Comparison of ENCODE assay signal across 1 cellular context in the genomic region with DNA sequence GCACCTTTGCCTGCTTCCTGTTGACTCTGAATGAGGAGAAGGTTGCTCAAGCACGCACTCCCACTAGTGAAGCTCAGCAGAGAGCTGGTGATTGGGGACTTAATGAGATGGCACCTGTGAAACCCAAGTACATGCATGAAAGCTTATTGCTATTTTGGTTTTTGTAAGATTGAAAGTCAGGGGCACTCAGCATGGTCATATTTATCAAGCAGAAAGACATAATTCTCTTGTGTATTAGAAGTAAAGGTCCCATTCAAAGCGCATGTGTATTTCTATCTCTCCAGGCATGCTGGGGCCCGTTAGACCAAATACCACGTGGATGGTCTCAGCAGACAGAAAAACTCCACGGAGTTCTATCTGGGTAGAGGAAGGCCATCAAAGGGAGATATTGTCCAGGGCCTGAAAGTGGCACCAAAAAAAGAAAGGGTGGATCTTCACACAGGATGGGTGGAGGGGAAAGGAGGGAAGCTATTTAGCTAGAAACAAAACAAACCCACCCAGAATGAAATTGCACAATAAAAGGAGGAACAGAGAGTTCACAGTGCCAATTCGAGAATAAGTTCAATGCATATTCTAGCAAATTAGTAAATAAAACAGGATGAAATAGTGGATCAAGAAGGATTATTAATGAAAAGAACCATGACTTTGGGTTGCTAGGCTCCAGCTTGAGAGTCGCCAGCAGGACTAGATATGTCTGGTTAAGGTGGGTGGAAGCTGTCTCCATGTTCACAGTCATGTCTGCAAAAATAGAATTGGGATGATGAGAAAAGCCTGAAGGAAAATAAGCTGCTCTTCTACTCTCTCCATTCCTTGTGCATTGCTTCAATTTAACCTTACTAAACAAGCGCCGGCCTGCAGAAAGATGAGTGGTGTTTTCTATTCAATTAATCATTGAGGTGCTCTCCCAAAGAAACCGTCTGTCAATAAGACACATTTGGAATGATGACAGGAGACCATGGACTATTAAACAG.
A peak's percentile ranks its signal among the peaks of the same experiment; 100 is the strongest.
TF ChIP-seq lines count a peak whose summit lies in the region.

No MANE protein-coding gene starts in this region.

TF ChIP-seq in K562, 482 proteins besides CTCF, POLR2A, EP300 and RAD21 (continued from another document):
- no peak for TF ChIP-seq TSHZ1 (CRISPR knock-in tag; IDR thresholded peaks at IDR 0.05)
- TF ChIP-seq MAZ (CRISPR knock-in tag; conservative IDR thresholded peaks at IDR 0.05 in 1 of 2, IDR thresholded peaks at IDR 0.05 in 1 of 2): 0 out of 4 replicates have a peak, but pooled peaks of 1 of the 2 experiments have one; percentile 20
- 0 out of 2 replicates have a peak, but pooled peaks have one; percentile 23 for TF ChIP-seq MYC (IDR thresholded peaks at IDR 0.05; ENCODE audit: low read depth, low read length)
- TF ChIP-seq MYC (CRISPR knock-in tag; IDR thresholded peaks at IDR 0.05; ENCODE audit: borderline replicate concordance, low read depth): no peak
- TF ChIP-seq SIX5 (IDR thresholded peaks at IDR 0.05; ENCODE audit: borderline replicate concordance in 1 of 2, insufficient read depth in 1 of 2, low read depth in 1 of 2, low read length in 2 of 2): no peak
- TF ChIP-seq BRCA1 (IDR thresholded peaks at IDR 0.05): no peak
- TF ChIP-seq BRCA1 (CRISPR knock-in tag; IDR thresholded peaks at IDR 0.05): no peak
- no peak for TF ChIP-seq KHSRP (IDR thresholded peaks at IDR 0.05)
- TF ChIP-seq ARID1B (IDR thresholded peaks at IDR 0.05): no peak
- peak; percentile 57 for TF ChIP-seq MGA (IDR thresholded peaks at IDR 0.05)
- peak; percentile 39; the same call in 1 of the 2 replicates for TF ChIP-seq E2F3 (CRISPR knock-in tag; IDR thresholded peaks at IDR 0.05)
- TF ChIP-seq, protein P1, sequence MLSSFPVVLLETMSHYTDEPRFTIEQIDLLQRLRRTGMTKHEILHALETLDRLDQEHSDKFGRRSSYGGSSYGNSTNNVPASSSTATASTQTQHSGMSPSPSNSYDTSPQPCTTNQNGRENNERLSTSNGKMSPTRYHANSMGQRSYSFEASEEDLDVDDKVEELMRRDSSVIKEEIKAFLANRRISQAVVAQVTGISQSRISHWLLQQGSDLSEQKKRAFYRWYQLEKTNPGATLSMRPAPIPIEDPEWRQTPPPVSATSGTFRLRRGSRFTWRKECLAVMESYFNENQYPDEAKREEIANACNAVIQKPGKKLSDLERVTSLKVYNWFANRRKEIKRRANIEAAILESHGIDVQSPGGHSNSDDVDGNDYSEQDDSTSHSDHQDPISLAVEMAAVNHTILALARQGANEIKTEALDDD (IDR thresholded peaks at IDR 0.05): peak; percentile 72
- TF ChIP-seq DMBX1 (CRISPR knock-in tag; IDR thresholded peaks at IDR 0.05; ENCODE audit: borderline replicate concordance): peak; percentile 31; the same call in 1 of the 2 replicates
- peak; percentile 58; the same call in 1 of the 2 replicates for TF ChIP-seq L3MBTL2 (IDR thresholded peaks at IDR 0.05)
